In the genomic region with DNA sequence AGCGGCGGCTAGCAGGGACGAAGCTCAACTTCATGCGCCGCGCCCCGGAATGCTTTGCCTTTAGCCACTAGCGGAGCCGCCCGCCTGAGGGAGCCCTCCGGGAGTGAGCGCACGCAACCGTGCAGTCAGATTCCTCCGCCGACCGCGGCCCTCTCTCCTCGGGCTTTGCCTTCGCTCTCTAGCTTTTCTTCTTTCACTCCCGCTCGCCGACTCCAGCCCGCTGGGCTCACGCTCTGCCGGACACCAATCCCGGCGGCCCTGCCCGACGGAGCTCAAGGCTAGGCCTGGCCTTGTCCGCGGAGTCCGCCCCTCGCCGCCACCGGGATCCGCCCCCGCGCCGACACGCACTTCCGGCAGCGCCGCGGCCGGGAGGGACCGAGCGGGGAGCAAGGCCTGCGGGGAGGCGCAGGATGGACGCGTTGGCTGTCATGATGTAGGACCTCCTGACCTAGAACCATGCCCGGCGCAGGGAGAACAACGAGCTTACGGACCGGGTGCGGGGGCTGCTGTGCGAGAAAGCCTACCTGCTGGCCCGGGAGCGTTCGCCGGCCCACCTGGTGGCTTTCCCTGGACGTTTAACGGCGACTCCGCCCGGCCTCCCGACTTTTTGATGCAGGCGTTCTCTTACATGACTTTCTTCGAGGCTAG, we compare ENCODE assay signal across 8 cellular contexts. TPM values are rescaled to one million over a fixed set of nuclear protein-coding genes. Genes with fewer than 3 reads are reported as not detected.
A peak's percentile ranks its signal among the peaks of the same experiment; 100 is the strongest.
DNase-seq lines count a peak whose midpoint lies in the region; ATAC-seq and FAIRE-seq lines count a peak whose summit lies in the region.

No MANE protein-coding gene starts in this region.

- POLR2A ChIA-PET in naive thymus-derived CD4-positive, alpha-beta T cell (lab: Charles Lee): interaction anchor here (0.6 to 8.2 kb wide), 36 partner anchors 9 to 1789 kb away, joined by 3 to 267 read pairs (median 5); a partner anchor contains a TSS

- peaks cover 47% of the 10 kb centered on the region for H3K4me1 Mint-ChIP-seq in activated T-helper 1 cell treated with anti-CD3 and anti-CD28 coated beads, Interleukin-12 subunit alpha, Interleukin-12 subunit beta, Interleukin-2, Interleukin-4 antibody, amounts not matched to agents 30 ng/mL and 10 ng/mL and 1 ng/mL, durations not matched to agents 14 hours and 24 hours and 36 hours (ENCODE audit: low read depth)
- peaks cover 16 to 76% (median 45%) of the 10 kb centered on the region in 7 donors for H3K4me1 Mint-ChIP-seq in naive thymus-derived CD4-positive, alpha-beta T cell
- peaks cover 11% of the 10 kb centered on the region for H3K4me1 Mint-ChIP-seq in stimulated activated effector memory CD8-positive, alpha-beta T cell treated with anti-CD3 and anti-CD28 coated beads, Interleukin-12 subunit alpha, Interleukin-12 subunit beta, amount 100 ng/mL, for 72 hours

- peaks cover 0 to 23% (median 0%) of the 10 kb centered on the region in 3 experiments for H3K36me3 ChIP-seq in naive thymus-derived CD4-positive, alpha-beta T cell (ENCODE audit: control insufficient read depth in 2 of 3, insufficient read depth in 3 of 3, low read length in 3 of 3)

- CTCF ChIA-PET in naive thymus-derived CD4-positive, alpha-beta T cell (lab: Charles Lee): interaction anchor here (0.9 to 3.0 kb wide), 8 partner anchors 10 to 147 kb away, joined by 3 to 23 read pairs (median 4); a partner anchor contains a TSS

- H3K9me3 Mint-ChIP-seq in activated T-helper 1 cell treated with anti-CD3 and anti-CD28 coated beads, Interleukin-12 subunit alpha, Interleukin-12 subunit beta, Interleukin-2, Interleukin-4 antibody, amounts not matched to agents 30 ng/mL and 10 ng/mL and 1 ng/mL, durations not matched to agents 14 hours and 24 hours and 36 hours: no peaks in the 10 kb centered on the region
- H3K9me3 Mint-ChIP-seq in naive thymus-derived CD4-positive, alpha-beta T cell: peaks cover 0 to 30% (median 2%) of the 10 kb centered on the region in 11 donors
- H3K9me3 Mint-ChIP-seq in stimulated activated effector memory CD8-positive, alpha-beta T cell treated with anti-CD3 and anti-CD28 coated beads, Interleukin-12 subunit alpha, Interleukin-12 subunit beta, amount 100 ng/mL, for 72 hours: no peaks in the 10 kb centered on the region

- H3K27me3 Mint-ChIP-seq in activated T-helper 1 cell treated with anti-CD3 and anti-CD28 coated beads, Interleukin-12 subunit alpha, Interleukin-12 subunit beta, Interleukin-2, Interleukin-4 antibody, amounts not matched to agents 30 ng/mL and 10 ng/mL and 1 ng/mL, durations not matched to agents 14 hours and 24 hours and 36 hours (ENCODE audit: insufficient read depth): peaks cover 8% of the 10 kb centered on the region
- H3K27me3 Mint-ChIP-seq in naive thymus-derived CD4-positive, alpha-beta T cell: peaks cover 0 to 7% (median 0%) of the 10 kb centered on the region in 5 donors

- peak; percentile 87 for DNase-seq in DMS114 treated with DMSO at 0.1 percent for 48 hours (lab: John Stamatoyannopoulos, UW; ENCODE audit: unreplicated experiment)
- peak; percentile 47 for DNase-seq in HTR-8/SVneo (ENCODE audit: insufficient read length, low spot score)
- peak; percentile 87 for DNase-seq in activated T-helper 1 cell treated with anti-CD3 and anti-CD28 coated beads, Interleukin-12 subunit alpha, Interleukin-12 subunit beta, Interleukin-2, Interleukin-4 antibody, amounts not matched to agents 30 ng/mL and 10 ng/mL and 1 ng/mL, durations not matched to agents 14 hours and 24 hours and 36 hours (ENCODE audit: low spot score)
- DNase-seq in fibroblast of gingiva (ENCODE audit: low read depth): peak; percentile 92
- peak; percentile 81 to 97 (median 92) for DNase-seq in naive thymus-derived CD4-positive, alpha-beta T cell
- DNase-seq in stimulated activated effector memory CD8-positive, alpha-beta T cell treated with anti-CD3 and anti-CD28 coated beads, Interleukin-12 subunit alpha, Interleukin-12 subunit beta, amount 100 ng/mL, for 72 hours (ENCODE audit: low spot score in 2 of 2): peak; percentile 92 to 95

- H3K27me3 ChIP-seq in naive thymus-derived CD4-positive, alpha-beta T cell (ENCODE audit: control insufficient read depth in 2 of 2, insufficient read depth in 2 of 2, low read length in 2 of 2): no peaks in the 10 kb centered on the region

- peak overlapping the region; percentile 90 for H3K27ac ChIP-seq in naive thymus-derived CD4-positive, alpha-beta T cell (ENCODE audit: low read depth, low read length)

- peak; percentile 91 for ATAC-seq in GM21367 (IDR thresholded peaks at IDR 0.05; ENCODE audit: unreplicated experiment)
- ATAC-seq in naive thymus-derived CD4-positive, alpha-beta T cell: peak; percentile 93
- ATAC-seq in stimulated activated effector memory CD8-positive, alpha-beta T cell treated with anti-CD3 and anti-CD28 coated beads, Interleukin-12 subunit alpha, Interleukin-12 subunit beta, amount 100 ng/mL, for 72 hours: peak; percentile 96

- no peaks in the 10 kb centered on the region for H3K9me3 ChIP-seq in naive thymus-derived CD4-positive, alpha-beta T cell (ENCODE audit: control insufficient read depth in 2 of 3, low read length in 3 of 3)

- H3K4me3 ChIP-seq in naive thymus-derived CD4-positive, alpha-beta T cell (ENCODE audit: low read length): peak overlapping the region; percentile 89

- H3K4me1 ChIP-seq in naive thymus-derived CD4-positive, alpha-beta T cell (ENCODE audit: control insufficient read depth in 2 of 2, insufficient read depth in 2 of 2, low read length in 2 of 2): peaks cover 13 to 16% of the 10 kb centered on the region in 2 donors

- intact Hi-C loops in activated T-helper 1 cell treated with anti-CD3 and anti-CD28 coated beads, Interleukin-12 subunit alpha, Interleukin-12 subunit beta, Interleukin-2, Interleukin-4 antibody, amounts not matched to agents 30 ng/mL and 10 ng/mL and 1 ng/mL, durations not matched to agents 14 hours and 24 hours and 36 hours (cut with micrococcal nuclease): loop anchor here (1.0 to 10.0 kb wide), 5 partner anchors 56 to 1646 kb away; no protein-coding TSS in a partner anchor
- intact Hi-C loops in naive thymus-derived CD4-positive, alpha-beta T cell (cut with micrococcal nuclease): loop anchor here (1.0 to 5.0 kb wide), 8 partner anchors 23 to 1791 kb away; a partner anchor contains a TSS

- H3K36me3 Mint-ChIP-seq in activated T-helper 1 cell treated with anti-CD3 and anti-CD28 coated beads, Interleukin-12 subunit alpha, Interleukin-12 subunit beta, Interleukin-2, Interleukin-4 antibody, amounts not matched to agents 30 ng/mL and 10 ng/mL and 1 ng/mL, durations not matched to agents 14 hours and 24 hours and 36 hours (ENCODE audit: low read depth): peaks cover 29% of the 10 kb centered on the region
- peaks cover 10 to 37% (median 30%) of the 10 kb centered on the region in 5 donors for H3K36me3 Mint-ChIP-seq in naive thymus-derived CD4-positive, alpha-beta T cell
- H3K36me3 Mint-ChIP-seq in stimulated activated effector memory CD8-positive, alpha-beta T cell treated with anti-CD3 and anti-CD28 coated beads, Interleukin-12 subunit alpha, Interleukin-12 subunit beta, amount 100 ng/mL, for 72 hours: peaks cover 27% of the 10 kb centered on the region

- peak; percentile 70 for FAIRE-seq in HTR-8/SVneo (lab: Jason Lieb, UNC)

- peak overlapping the region; percentile 97 for H3K4me3 Mint-ChIP-seq in activated T-helper 1 cell treated with anti-CD3 and anti-CD28 coated beads, Interleukin-12 subunit alpha, Interleukin-12 subunit beta, Interleukin-2, Interleukin-4 antibody, amounts not matched to agents 30 ng/mL and 10 ng/mL and 1 ng/mL, durations not matched to agents 14 hours and 24 hours and 36 hours
- H3K4me3 Mint-ChIP-seq in naive thymus-derived CD4-positive, alpha-beta T cell: peak overlapping the region; percentile 93 to 98 (median 96)
- peak overlapping the region; percentile 91 for H3K4me3 Mint-ChIP-seq in stimulated activated effector memory CD8-positive, alpha-beta T cell treated with anti-CD3 and anti-CD28 coated beads, Interleukin-12 subunit alpha, Interleukin-12 subunit beta, amount 100 ng/mL, for 72 hours

- H3K27ac Mint-ChIP-seq in activated T-helper 1 cell treated with anti-CD3 and anti-CD28 coated beads, Interleukin-12 subunit alpha, Interleukin-12 subunit beta, Interleukin-2, Interleukin-4 antibody, amounts not matched to agents 30 ng/mL and 10 ng/mL and 1 ng/mL, durations not matched to agents 14 hours and 24 hours and 36 hours: peak overlapping the region; percentile 98
- H3K27ac Mint-ChIP-seq in naive thymus-derived CD4-positive, alpha-beta T cell: peak overlapping the region; percentile 97 to 99 (median 98)
- peak overlapping the region; percentile 96 for H3K27ac Mint-ChIP-seq in stimulated activated effector memory CD8-positive, alpha-beta T cell treated with anti-CD3 and anti-CD28 coated beads, Interleukin-12 subunit alpha, Interleukin-12 subunit beta, amount 100 ng/mL, for 72 hours

RNA-seq across cellular contexts. Expression of a gene that starts 40.8 kb away (rescaled TPM):
- not detected for polyA plus RNA-seq in PFSK-1 (2012; ENCODE audit: insufficient read length, low read depth)
- total RNA-seq in activated T-helper 1 cell treated with anti-CD3 and anti-CD28 coated beads, Interleukin-12 subunit alpha, Interleukin-12 subunit beta, Interleukin-2, Interleukin-4 antibody, amounts not matched to agents 30 ng/mL and 10 ng/mL and 1 ng/mL, durations not matched to agents 14 hours and 24 hours and 36 hours: not detected in 2 replicates
- not detected for total RNA-seq in naive thymus-derived CD4-positive, alpha-beta T cell
- not detected for polyA plus RNA-seq in naive thymus-derived CD4-positive, alpha-beta T cell

RNA-seq across cellular contexts. Expression of a gene that starts 57.7 kb away (rescaled TPM):
- polyA plus RNA-seq in PFSK-1 (2012; ENCODE audit: insufficient read length, low read depth): 3.9 TPM
- total RNA-seq in activated T-helper 1 cell treated with anti-CD3 and anti-CD28 coated beads, Interleukin-12 subunit alpha, Interleukin-12 subunit beta, Interleukin-2, Interleukin-4 antibody, amounts not matched to agents 30 ng/mL and 10 ng/mL and 1 ng/mL, durations not matched to agents 14 hours and 24 hours and 36 hours: 17.1 and 19.5 TPM in 2 replicates
- total RNA-seq in naive thymus-derived CD4-positive, alpha-beta T cell: 10 to 100 TPM; 22.9 to 49.5 (median 28.6) TPM
- 10 to 100 TPM; 16.0 to 19.8 TPM for polyA plus RNA-seq in naive thymus-derived CD4-positive, alpha-beta T cell

Comparison
In these comparisons a context has a peak if more than half of its experiments do, and no peak if none do; other contexts are left out.
1. Peak in every context shown above with its lines: DNase-seq, ATAC-seq, H3K4me3 ChIP-seq and H3K27ac ChIP-seq.